1 cellular context compared by ENCODE assay signal in genomic region chr1:112702067-112702395, GRCh38.
TF ChIP-seq lines count a peak whose summit lies in the region.

No MANE protein-coding gene starts in this region.

TF ChIP-seq in GM23338, 12 proteins besides CTCF, POLR2A, EP300 and RAD21 (continued from another document):
- TF ChIP-seq REST (IDR thresholded peaks at IDR 0.05; ENCODE audit: unreplicated experiment) (no peak), ZNF114 (CRISPR knock-in tag; IDR thresholded peaks at IDR 0.05) (no peak), NANOG (IDR thresholded peaks at IDR 0.05; ENCODE audit: borderline replicate concordance) (no peak), EZH2 (IDR thresholded peaks at IDR 0.05; ENCODE audit: low read depth, unreplicated experiment) (no peak), CREB1 (CRISPR knock-in tag; IDR thresholded peaks at IDR 0.05; ENCODE audit: low read depth) (no peak)
- TF ChIP-seq, protein P1, sequence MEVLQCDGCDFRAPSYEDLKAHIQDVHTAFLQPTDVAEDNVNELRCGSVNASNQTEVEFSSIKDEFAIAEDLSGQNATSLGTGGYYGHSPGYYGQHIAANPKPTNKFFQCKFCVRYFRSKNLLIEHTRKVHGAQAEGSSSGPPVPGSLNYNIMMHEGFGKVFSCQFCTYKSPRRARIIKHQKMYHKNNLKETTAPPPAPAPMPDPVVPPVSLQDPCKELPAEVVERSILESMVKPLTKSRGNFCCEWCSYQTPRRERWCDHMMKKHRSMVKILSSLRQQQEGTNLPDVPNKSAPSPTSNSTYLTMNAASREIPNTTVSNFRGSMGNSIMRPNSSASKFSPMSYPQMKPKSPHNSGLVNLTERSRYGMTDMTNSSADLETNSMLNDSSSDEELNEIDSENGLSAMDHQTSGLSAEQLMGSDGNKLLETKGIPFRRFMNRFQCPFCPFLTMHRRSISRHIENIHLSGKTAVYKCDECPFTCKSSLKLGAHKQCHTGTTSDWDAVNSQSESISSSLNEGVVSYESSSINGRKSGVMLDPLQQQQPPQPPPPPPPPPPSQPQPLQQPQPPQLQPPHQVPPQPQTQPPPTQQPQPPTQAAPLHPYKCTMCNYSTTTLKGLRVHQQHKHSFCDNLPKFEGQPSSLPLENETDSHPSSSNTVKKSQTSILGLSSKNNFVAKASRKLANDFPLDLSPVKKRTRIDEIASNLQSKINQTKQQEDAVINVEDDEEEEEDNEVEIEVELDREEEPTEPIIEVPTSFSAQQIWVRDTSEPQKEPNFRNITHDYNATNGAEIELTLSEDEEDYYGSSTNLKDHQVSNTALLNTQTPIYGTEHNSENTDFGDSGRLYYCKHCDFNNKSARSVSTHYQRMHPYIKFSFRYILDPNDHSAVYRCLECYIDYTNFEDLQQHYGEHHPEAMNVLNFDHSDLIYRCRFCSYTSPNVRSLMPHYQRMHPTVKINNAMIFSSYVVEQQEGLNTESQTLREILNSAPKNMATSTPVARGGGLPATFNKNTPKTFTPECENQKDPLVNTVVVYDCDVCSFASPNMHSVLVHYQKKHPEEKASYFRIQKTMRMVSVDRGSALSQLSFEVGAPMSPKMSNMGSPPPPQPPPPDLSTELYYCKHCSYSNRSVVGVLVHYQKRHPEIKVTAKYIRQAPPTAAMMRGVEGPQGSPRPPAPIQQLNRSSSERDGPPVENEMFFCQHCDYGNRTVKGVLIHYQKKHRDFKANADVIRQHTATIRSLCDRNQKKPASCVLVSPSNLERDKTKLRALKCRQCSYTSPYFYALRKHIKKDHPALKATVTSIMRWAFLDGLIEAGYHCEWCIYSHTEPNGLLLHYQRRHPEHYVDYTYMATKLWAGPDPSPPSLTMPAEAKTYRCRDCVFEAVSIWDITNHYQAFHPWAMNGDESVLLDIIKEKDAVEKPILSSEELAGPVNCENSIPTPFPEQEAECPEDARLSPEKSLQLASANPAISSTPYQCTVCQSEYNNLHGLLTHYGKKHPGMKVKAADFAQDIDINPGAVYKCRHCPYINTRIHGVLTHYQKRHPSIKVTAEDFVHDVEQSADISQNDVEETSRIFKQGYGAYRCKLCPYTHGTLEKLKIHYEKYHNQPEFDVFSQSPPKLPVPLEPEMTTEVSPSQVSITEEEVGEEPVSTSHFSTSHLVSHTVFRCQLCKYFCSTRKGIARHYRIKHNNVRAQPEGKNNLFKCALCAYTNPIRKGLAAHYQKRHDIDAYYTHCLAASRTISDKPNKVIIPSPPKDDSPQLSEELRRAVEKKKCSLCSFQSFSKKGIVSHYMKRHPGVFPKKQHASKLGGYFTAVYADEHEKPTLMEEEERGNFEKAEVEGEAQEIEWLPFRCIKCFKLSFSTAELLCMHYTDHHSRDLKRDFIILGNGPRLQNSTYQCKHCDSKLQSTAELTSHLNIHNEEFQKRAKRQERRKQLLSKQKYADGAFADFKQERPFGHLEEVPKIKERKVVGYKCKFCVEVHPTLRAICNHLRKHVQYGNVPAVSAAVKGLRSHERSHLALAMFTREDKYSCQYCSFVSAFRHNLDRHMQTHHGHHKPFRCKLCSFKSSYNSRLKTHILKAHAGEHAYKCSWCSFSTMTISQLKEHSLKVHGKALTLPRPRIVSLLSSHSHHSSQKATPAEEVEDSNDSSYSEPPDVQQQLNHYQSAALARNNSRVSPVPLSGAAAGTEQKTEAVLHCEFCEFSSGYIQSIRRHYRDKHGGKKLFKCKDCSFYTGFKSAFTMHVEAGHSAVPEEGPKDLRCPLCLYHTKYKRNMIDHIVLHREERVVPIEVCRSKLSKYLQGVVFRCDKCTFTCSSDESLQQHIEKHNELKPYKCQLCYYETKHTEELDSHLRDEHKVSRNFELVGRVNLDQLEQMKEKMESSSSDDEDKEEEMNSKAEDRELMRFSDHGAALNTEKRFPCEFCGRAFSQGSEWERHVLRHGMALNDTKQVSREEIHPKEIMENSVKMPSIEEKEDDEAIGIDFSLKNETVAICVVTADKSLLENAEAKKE (CRISPR knock-in tag; IDR thresholded peaks at IDR 0.05), result no peak
